Comparison of ENCODE assay signal across 1 cellular context in the genomic region with DNA sequence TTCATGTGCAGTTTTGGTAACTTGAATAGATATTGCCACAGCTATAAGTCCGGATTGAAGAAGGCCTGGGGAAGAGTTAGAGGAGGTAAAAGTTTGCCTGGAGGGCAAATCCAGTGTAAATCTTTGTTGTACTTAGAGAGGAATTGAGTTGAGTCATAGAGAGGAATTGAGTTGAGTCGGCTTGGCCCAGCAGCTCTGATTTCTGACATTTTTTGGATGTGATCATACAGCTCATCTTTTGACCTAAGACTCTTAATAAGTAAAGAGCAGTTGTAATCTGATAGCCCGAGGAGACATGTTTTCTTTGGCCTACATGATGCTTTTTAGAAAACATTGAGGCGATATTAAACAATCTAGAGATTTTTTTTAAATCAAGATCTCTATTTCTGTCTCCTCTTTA.
TF ChIP-seq lines count a peak whose summit lies in the region.

No MANE protein-coding gene starts in this region.

TF ChIP-seq in WTC11, 78 proteins besides CTCF, POLR2A, EP300 and RAD21 (continued from another document):
- TF ChIP-seq CREB1 (CRISPR knock-in tag; IDR thresholded peaks at IDR 0.05) (no peak), TP53 (CRISPR knock-in tag; IDR thresholded peaks at IDR 0.05) (no peak)
